Comparison of ENCODE assay signal across 4 cellular contexts in genomic region chr16:20429499-20429898, GRCh38. TPM values are rescaled to one million over a fixed set of nuclear protein-coding genes. Genes with fewer than 3 reads are reported as not detected.
"Had no signal": no experiment of that assay in that cellular context is flagged by ENCODE, and none has a peak within 500 bp of the region (broad histone marks: within the 10 kb centered on the region; RNA-seq: fewer than 3 reads in every experiment).

No MANE protein-coding gene starts in this region.

RNA-seq across cellular contexts. Expression of gene ACSM5, which starts 20.2 kb away (rescaled TPM):
- total RNA-seq: NCI-H460 had no signal

RNA-seq across cellular contexts. Expression of gene ACSM2A, which starts 21.8 kb away (rescaled TPM):
- total RNA-seq: LHCN-M2, M059J, MCF 10A, NCI-H460 had no signal

RNA-seq across cellular contexts. Expression of gene PDILT, which starts 25.0 kb away (rescaled TPM):
- total RNA-seq: LHCN-M2, M059J, MCF 10A, NCI-H460 had no signal
